In the genomic region with DNA sequence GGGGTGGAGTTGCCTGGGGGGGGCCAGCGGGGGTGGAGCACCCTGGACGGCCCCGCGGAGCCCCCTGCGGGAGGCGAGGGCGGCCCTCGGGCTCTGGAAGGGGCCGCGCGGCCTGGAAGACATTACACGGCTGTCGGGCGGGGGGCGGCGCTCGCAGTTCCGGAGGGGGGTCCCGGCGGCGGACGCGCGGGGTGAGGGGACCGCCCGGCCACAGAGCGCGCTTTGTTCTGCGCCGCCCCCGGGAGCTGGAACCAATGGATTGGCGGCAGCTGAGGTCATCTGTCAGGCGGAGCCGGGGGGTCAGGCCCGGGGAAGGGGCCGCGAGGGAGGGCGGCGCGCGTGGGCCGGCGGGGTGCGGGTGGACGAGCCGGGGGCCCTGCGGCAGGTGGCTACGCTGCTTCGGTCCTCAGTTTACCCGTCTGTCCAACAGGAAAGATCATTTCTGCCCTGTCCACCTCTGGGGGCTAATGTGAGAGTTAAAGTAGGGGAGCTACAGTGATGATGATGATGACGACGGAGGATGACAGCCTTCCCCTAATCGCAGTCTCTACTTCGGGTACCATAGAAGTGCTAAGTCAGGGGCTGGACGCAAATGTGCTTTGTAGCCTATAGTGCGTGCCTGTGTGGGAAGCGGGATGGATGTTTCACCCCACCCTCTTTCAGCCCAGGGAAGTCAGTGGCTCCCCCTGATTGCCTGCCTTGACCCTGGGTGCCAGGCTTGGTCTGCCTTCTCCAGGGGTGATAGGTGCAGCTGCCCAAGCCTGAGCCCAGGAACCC, we compare ENCODE assay signal across 1 cellular context.
A peak's percentile ranks its signal among the peaks of the same experiment; 100 is the strongest.
TF ChIP-seq lines count a peak whose summit lies in the region.

No MANE protein-coding gene starts in this region.

TF ChIP-seq in HepG2, 621 proteins besides CTCF, POLR2A, EP300 and RAD21 (continued from another document and continues in another):
- TF ChIP-seq, protein P1, sequence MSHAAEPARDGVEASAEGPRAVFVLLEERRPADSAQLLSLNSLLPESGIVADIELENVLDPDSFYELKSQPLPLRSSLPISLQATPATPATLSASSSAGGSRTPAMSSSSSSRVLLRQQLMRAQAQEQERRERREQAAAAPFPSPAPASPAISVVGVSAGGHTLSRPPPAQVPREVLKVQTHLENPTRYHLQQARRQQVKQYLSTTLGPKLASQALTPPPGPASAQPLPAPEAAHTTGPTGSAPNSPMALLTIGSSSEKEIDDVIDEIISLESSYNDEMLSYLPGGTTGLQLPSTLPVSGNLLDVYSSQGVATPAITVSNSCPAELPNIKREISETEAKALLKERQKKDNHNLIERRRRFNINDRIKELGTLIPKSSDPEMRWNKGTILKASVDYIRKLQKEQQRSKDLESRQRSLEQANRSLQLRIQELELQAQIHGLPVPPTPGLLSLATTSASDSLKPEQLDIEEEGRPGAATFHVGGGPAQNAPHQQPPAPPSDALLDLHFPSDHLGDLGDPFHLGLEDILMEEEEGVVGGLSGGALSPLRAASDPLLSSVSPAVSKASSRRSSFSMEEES (CRISPR knock-in tag; IDR thresholded peaks at IDR 0.05): peak; percentile 49; the same call in 1 of the 2 replicates
- TF ChIP-seq ARNT2 (CRISPR knock-in tag; IDR thresholded peaks at IDR 0.05; ENCODE audit: low read depth) (no peak), FOXA1 (IDR thresholded peaks at IDR 0.05) (no peak), FOXA1 (CRISPR knock-in tag; IDR thresholded peaks at IDR 0.05) (peak; percentile 16; the same call in 1 of the 2 replicates), NCOA5 (CRISPR knock-in tag; IDR thresholded peaks at IDR 0.05) (no peak), ZNF274 (CRISPR knock-in tag; IDR thresholded peaks at IDR 0.05) (0 out of 2 replicates have a peak, but pooled peaks have one; percentile 38), ZNF441 (CRISPR knock-in tag; IDR thresholded peaks at IDR 0.05; ENCODE audit: borderline replicate concordance) (peak; percentile 70; the same call in 1 of the 2 replicates), KDM3A (CRISPR knock-in tag; IDR thresholded peaks at IDR 0.05; ENCODE audit: low read depth) (peak; percentile 59; the same call in 1 of the 2 replicates), HDAC6 (IDR thresholded peaks at IDR 0.05; ENCODE audit: low read depth, low read length) (no peak), ZNF619 (CRISPR knock-in tag; IDR thresholded peaks at IDR 0.05) (no peak), ZNF567 (CRISPR knock-in tag; IDR thresholded peaks at IDR 0.05; ENCODE audit: borderline replicate concordance) (no peak), ZNF549 (CRISPR knock-in tag; IDR thresholded peaks at IDR 0.05) (peak; percentile 75; the same call in 1 of the 2 replicates), PHF21A (CRISPR knock-in tag; IDR thresholded peaks at IDR 0.05) (peak; percentile 62), NKX3-1 (CRISPR knock-in tag; IDR thresholded peaks at IDR 0.05) (0 out of 2 replicates have a peak, but pooled peaks have one; percentile 25), RXRB (CRISPR knock-in tag; IDR thresholded peaks at IDR 0.05; ENCODE audit: borderline replicate concordance) (peak; percentile 64; the same call in 1 of the 2 replicates), ZZZ3 (CRISPR knock-in tag; IDR thresholded peaks at IDR 0.05; ENCODE audit: borderline replicate concordance) (no peak), ZFP90 (CRISPR knock-in tag; IDR thresholded peaks at IDR 0.05; ENCODE audit: borderline replicate concordance) (no peak; the same call in 1 of the 2 replicates), NFKBIZ (CRISPR knock-in tag; IDR thresholded peaks at IDR 0.05) (no peak), ISL2 (CRISPR knock-in tag; IDR thresholded peaks at IDR 0.05) (peak; percentile 42; the same call in 1 of the 2 replicates), ZFP1 (CRISPR knock-in tag; IDR thresholded peaks at IDR 0.05) (no peak), KLF9 (CRISPR knock-in tag; IDR thresholded peaks at IDR 0.05; ENCODE audit: low read depth) (no peak), ZNF282 (IDR thresholded peaks at IDR 0.05; ENCODE audit: partially characterized antibody) (no peak), MAFG (CRISPR knock-in tag; IDR thresholded peaks at IDR 0.05) (no peak), SALL1 (CRISPR knock-in tag; IDR thresholded peaks at IDR 0.05) (peak; percentile 73), ZNF629 (CRISPR knock-in tag; conservative IDR thresholded peaks at IDR 0.05) (0 out of 2 replicates have a peak, but pooled peaks have one; percentile 35), ZSCAN25 (CRISPR knock-in tag; IDR thresholded peaks at IDR 0.05) (peak; percentile 78), ZBTB10 (CRISPR knock-in tag; IDR thresholded peaks at IDR 0.05; ENCODE audit: borderline replicate concordance) (peak; percentile 91; the same call in 1 of the 2 replicates), ZNF224 (CRISPR knock-in tag; IDR thresholded peaks at IDR 0.05) (no peak), JUN (CRISPR knock-in tag; IDR thresholded peaks at IDR 0.05) (peak; percentile 79; the same call in 1 of the 2 replicates), RNF219 (CRISPR knock-in tag; IDR thresholded peaks at IDR 0.05) (no peak), MTA1 (CRISPR knock-in tag; IDR thresholded peaks at IDR 0.05; ENCODE audit: borderline replicate concordance) (peak; percentile 97), CHCHD3 (CRISPR knock-in tag; IDR thresholded peaks at IDR 0.05) (no peak), ZNF33B (CRISPR knock-in tag; IDR thresholded peaks at IDR 0.05) (no peak; the same call in 1 of the 2 replicates), MAZ (IDR thresholded peaks at IDR 0.05; ENCODE audit: borderline replicate concordance, low read depth, low read length) (peak; percentile 61; the same call in 1 of the 2 replicates), MAZ (CRISPR knock-in tag; IDR thresholded peaks at IDR 0.05; ENCODE audit: low read depth) (peak; percentile 80), FOXP4 (CRISPR knock-in tag; IDR thresholded peaks at IDR 0.05) (peak; percentile 64), TAF15 (IDR thresholded peaks at IDR 0.05; ENCODE audit: low read depth, low read length, poor library complexity, severe bottlenecking) (no peak), MXI1 (IDR thresholded peaks at IDR 0.05; ENCODE audit: borderline replicate concordance, low read depth, low read length) (no peak; the same call in 2 of the 3 replicates), GPN1 (CRISPR knock-in tag; IDR thresholded peaks at IDR 0.05; ENCODE audit: borderline replicate concordance) (no peak), ZNF552 (CRISPR knock-in tag; IDR thresholded peaks at IDR 0.05; ENCODE audit: borderline replicate concordance) (no peak), ZBTB8A (CRISPR knock-in tag; IDR thresholded peaks at IDR 0.05; ENCODE audit: borderline replicate concordance, low read depth) (no peak), ZBTB4 (CRISPR knock-in tag; IDR thresholded peaks at IDR 0.05; ENCODE audit: borderline replicate concordance) (no peak), ZNF878 (CRISPR knock-in tag; IDR thresholded peaks at IDR 0.05) (no peak; the same call in 1 of the 2 replicates), ATF7 (IDR thresholded peaks at IDR 0.05) (no peak), ATF7 (CRISPR knock-in tag; IDR thresholded peaks at IDR 0.05) (peak; percentile 70; the same call in 1 of the 2 replicates), IKZF4 (CRISPR knock-in tag; IDR thresholded peaks at IDR 0.05; ENCODE audit: borderline replicate concordance, low read depth, not compliant biosample characterization) (peak; percentile 33), ZSCAN9 (CRISPR knock-in tag; IDR thresholded peaks at IDR 0.05; ENCODE audit: borderline replicate concordance) (no peak)
- TF ChIP-seq, protein P2, sequence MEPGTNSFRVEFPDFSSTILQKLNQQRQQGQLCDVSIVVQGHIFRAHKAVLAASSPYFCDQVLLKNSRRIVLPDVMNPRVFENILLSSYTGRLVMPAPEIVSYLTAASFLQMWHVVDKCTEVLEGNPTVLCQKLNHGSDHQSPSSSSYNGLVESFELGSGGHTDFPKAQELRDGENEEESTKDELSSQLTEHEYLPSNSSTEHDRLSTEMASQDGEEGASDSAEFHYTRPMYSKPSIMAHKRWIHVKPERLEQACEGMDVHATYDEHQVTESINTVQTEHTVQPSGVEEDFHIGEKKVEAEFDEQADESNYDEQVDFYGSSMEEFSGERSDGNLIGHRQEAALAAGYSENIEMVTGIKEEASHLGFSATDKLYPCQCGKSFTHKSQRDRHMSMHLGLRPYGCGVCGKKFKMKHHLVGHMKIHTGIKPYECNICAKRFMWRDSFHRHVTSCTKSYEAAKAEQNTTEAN (CRISPR knock-in tag; conservative IDR thresholded peaks at IDR 0.05): peak; percentile 64; the same call in 1 of the 2 replicates
- TF ChIP-seq, protein P3, sequence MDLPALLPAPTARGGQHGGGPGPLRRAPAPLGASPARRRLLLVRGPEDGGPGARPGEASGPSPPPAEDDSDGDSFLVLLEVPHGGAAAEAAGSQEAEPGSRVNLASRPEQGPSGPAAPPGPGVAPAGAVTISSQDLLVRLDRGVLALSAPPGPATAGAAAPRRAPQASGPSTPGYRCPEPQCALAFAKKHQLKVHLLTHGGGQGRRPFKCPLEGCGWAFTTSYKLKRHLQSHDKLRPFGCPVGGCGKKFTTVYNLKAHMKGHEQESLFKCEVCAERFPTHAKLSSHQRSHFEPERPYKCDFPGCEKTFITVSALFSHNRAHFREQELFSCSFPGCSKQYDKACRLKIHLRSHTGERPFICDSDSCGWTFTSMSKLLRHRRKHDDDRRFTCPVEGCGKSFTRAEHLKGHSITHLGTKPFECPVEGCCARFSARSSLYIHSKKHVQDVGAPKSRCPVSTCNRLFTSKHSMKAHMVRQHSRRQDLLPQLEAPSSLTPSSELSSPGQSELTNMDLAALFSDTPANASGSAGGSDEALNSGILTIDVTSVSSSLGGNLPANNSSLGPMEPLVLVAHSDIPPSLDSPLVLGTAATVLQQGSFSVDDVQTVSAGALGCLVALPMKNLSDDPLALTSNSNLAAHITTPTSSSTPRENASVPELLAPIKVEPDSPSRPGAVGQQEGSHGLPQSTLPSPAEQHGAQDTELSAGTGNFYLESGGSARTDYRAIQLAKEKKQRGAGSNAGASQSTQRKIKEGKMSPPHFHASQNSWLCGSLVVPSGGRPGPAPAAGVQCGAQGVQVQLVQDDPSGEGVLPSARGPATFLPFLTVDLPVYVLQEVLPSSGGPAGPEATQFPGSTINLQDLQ (CRISPR knock-in tag; IDR thresholded peaks at IDR 0.05): no peak
